Comparison of ENCODE assay signal across 22 cellular contexts in the genomic region with DNA sequence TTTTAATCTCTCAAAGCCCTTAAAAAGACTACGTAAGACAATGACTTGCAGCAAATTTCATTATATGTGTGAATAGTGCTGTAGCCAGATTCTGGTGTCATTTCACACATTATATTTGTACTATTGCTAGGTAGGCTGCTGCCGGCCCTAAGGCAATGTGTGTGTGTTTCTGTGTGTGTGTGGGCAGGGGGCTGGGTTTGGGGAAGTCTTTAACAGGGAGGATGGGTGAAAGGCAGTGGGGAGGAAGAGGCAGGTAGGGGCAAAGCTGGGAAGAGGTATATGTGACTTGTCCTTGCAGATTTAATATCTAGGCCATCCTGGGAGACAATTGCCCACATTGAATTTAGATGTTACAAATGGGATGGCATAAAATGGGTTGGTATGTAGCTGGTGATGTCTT.
DNase-seq lines count a peak whose midpoint lies in the region; ATAC-seq and TF ChIP-seq lines count a peak whose summit lies in the region.
"Had no signal": no experiment of that assay in that cellular context is flagged by ENCODE, and none has a peak within 500 bp of the region (broad histone marks: within the 10 kb centered on the region; RNA-seq: fewer than 3 reads in every experiment).

No MANE protein-coding gene starts in this region.

- H3K27me3 ChIP-seq in neural progenitor cell (no peaks in the 10 kb centered on the region), right atrium auricular region (no peaks in the 10 kb centered on the region)
- H3K27me3 ChIP-seq: BE2C, MG63, SJSA1 had no signal

- peaks cover 36% of the 10 kb centered on the region for H3F3A ChIP-seq in neural progenitor cell (ENCODE audit: low read depth)

- POLR2A ChIA-PET in WTC11 (lab: Charles Lee), result interaction anchor here (0.9 kb wide), 1 partner anchor 17 kb away, joined by 3 read pairs; no protein-coding TSS in a partner anchor

- peak overlapping the region; percentile 34 for H3K4me3 ChIP-seq in neural progenitor cell
- no peak overlapping the region for H3K4me3 ChIP-seq in right atrium auricular region
- H3K4me3 ChIP-seq: K562, MG63, SJSA1 had no signal

- H3K9me3 ChIP-seq in neural progenitor cell (ENCODE audit: low read depth), result no peaks in the 10 kb centered on the region
- no peaks in the 10 kb centered on the region for H3K9me3 ChIP-seq in right atrium auricular region
- H3K9me3 ChIP-seq: BE2C, MG63, SJSA1 had no signal

- H3K36me3 Mint-ChIP-seq in WTC11, result no peaks in the 10 kb centered on the region
- peaks cover 2% of the 10 kb centered on the region for H3K36me3 Mint-ChIP-seq in neural progenitor cell
- H3K36me3 Mint-ChIP-seq in osteocyte (ENCODE audit: unreplicated experiment), result no peaks in the 10 kb centered on the region
- no peaks in the 10 kb centered on the region for H3K36me3 Mint-ChIP-seq in mesothelial cell of epicardium

- H3K36me3 ChIP-seq in neural progenitor cell, result no peaks in the 10 kb centered on the region
- no peaks in the 10 kb centered on the region for H3K36me3 ChIP-seq in right atrium auricular region
- H3K36me3 ChIP-seq: BE2C, MG63, SJSA1 had no signal

- ATAC-seq in WTC11, result peak; percentile 31
- ATAC-seq: HepG2, K562, Right ventricle myocardium inferior had no signal

- H2AFZ ChIP-seq in neural progenitor cell (replicated peaks), result no peak overlapping the region

- H3K27ac ChIP-seq in neural progenitor cell (no peak overlapping the region), temporal lobe (ENCODE audit: low read depth, low read length) (peak overlapping the region; percentile 40), right atrium auricular region (no peak overlapping the region)
- H3K27ac ChIP-seq: SJSA1 had no signal

- DNase-seq in WTC11 (ENCODE audit: low spot score) (no peak), ecto neural progenitor cell (ENCODE audit: low spot score) (peak; percentile 60), neural progenitor cell (ENCODE audit: low spot score) (peak; percentile 26), right atrium auricular region (ENCODE audit: low spot score) (no peak), osteocyte (ENCODE audit: extremely low spot score, unreplicated experiment) (no peak), mesothelial cell of epicardium (ENCODE audit: low spot score in 2 of 2, unreplicated experiment in 2 of 2) (no peak)
- DNase-seq: BE2C, DMS53, GF-D8, H7, MG63, NCI-H1048, NCI-H2029 treated with DMSO at 0.1 percent for 48 hours, NCI-H2171 treated with DMSO at 0.1 percent for 48 hours, NCI-H446, NCI-H526 treated with DMSO at 0.1 percent for 48 hours, OCI-M1 had no signal

- TF ChIP-seq CTCF in WTC11 (IDR thresholded peaks at IDR 0.05) (no peak), neural progenitor cell (IDR thresholded peaks at IDR 0.05) (no peak), right atrium auricular region (IDR thresholded peaks at IDR 0.05) (no peak), osteocyte (IDR thresholded peaks at IDR 0.05) (no peak), mesothelial cell of epicardium (IDR thresholded peaks at IDR 0.05; ENCODE audit: unreplicated experiment) (no peak)

- no peaks in the 10 kb centered on the region for H4K20me1 ChIP-seq in neural progenitor cell (ENCODE audit: low read depth)

- H3K4me1 ChIP-seq in neural progenitor cell (peaks cover 36% of the 10 kb centered on the region), right atrium auricular region (peaks cover 0 to 12% of the 10 kb centered on the region in 2 donors)
- H3K4me1 ChIP-seq: SJSA1 had no signal

- peak overlapping the region; percentile 72 for H3K4me2 ChIP-seq in neural progenitor cell

- H3K27me3 Mint-ChIP-seq in WTC11 (ENCODE audit: low read depth), result no peaks in the 10 kb centered on the region
- H3K27me3 Mint-ChIP-seq in neural progenitor cell (ENCODE audit: insufficient read depth, low read depth), result peaks cover 3% of the 10 kb centered on the region
- peaks cover 2% of the 10 kb centered on the region for H3K27me3 Mint-ChIP-seq in osteocyte (ENCODE audit: unreplicated experiment)
- H3K27me3 Mint-ChIP-seq in mesothelial cell of epicardium (ENCODE audit: low read depth), result no peaks in the 10 kb centered on the region

- no peaks in the 10 kb centered on the region for H3K79me2 ChIP-seq in neural progenitor cell (ENCODE audit: low read depth)

- H3K4me1 Mint-ChIP-seq in WTC11 (peaks cover 42% of the 10 kb centered on the region), neural progenitor cell (peaks cover 52% of the 10 kb centered on the region), osteocyte (ENCODE audit: unreplicated experiment) (peaks cover 7% of the 10 kb centered on the region), mesothelial cell of epicardium (no peaks in the 10 kb centered on the region)

- H3K27ac Mint-ChIP-seq in WTC11 (no peak overlapping the region), neural progenitor cell (peak overlapping the region; percentile 96), osteocyte (ENCODE audit: unreplicated experiment) (no peak overlapping the region), mesothelial cell of epicardium (no peak overlapping the region)

- H3K9ac ChIP-seq in neural progenitor cell, result no peak overlapping the region

- CTCF ChIA-PET in WTC11 (lab: Charles Lee), result interaction anchor here (0.6 to 1.3 kb wide), 4 partner anchors 30 to 165 kb away, joined by 3 to 7 read pairs (median 4); partner anchors contain the start of gene MACIR

- H3K4me3 Mint-ChIP-seq in WTC11 (no peak overlapping the region), neural progenitor cell (peak overlapping the region; percentile 17), osteocyte (ENCODE audit: unreplicated experiment) (no peak overlapping the region), mesothelial cell of epicardium (no peak overlapping the region)

- H3K9me3 Mint-ChIP-seq in WTC11, result 0 out of 2 replicates have a peak, but pooled peaks cover 5% of the 10 kb centered on the region
- H3K9me3 Mint-ChIP-seq in neural progenitor cell, result peaks cover 8% of the 10 kb centered on the region
- H3K9me3 Mint-ChIP-seq in osteocyte (ENCODE audit: unreplicated experiment), result no peaks in the 10 kb centered on the region
- peaks cover 6% of the 10 kb centered on the region for H3K9me3 Mint-ChIP-seq in mesothelial cell of epicardium

TF ChIP-seq in WTC11, 78 proteins besides CTCF, POLR2A, EP300 and RAD21:
- TF ChIP-seq EMX1 (CRISPR knock-in tag; IDR thresholded peaks at IDR 0.05), result no peak
- TF ChIP-seq, protein P1, sequence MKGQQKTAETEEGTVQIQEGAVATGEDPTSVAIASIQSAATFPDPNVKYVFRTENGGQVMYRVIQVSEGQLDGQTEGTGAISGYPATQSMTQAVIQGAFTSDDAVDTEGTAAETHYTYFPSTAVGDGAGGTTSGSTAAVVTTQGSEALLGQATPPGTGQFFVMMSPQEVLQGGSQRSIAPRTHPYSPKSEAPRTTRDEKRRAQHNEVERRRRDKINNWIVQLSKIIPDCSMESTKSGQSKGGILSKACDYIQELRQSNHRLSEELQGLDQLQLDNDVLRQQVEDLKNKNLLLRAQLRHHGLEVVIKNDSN (CRISPR knock-in tag; IDR thresholded peaks at IDR 0.05), result no peak

Comparison
In these comparisons a context has a peak if more than half of its experiments do, and no peak if none do; other contexts are left out.
1. DNase-seq: peak in ecto neural progenitor cell (single experiment) and neural progenitor cell (single experiment); none in WTC11 (single experiment), right atrium auricular region (single experiment), osteocyte (single experiment) and mesothelial cell of epicardium (0 of 2).